Comparison of ENCODE assay signal across 8 cellular contexts in genomic region chr10:46284286-46285229, GRCh38. TPM values are rescaled to one million over a fixed set of nuclear protein-coding genes. Genes with fewer than 3 reads are reported as not detected.
DNase-seq lines count a peak whose midpoint lies in the region; ATAC-seq lines count a peak whose summit lies in the region.

No MANE protein-coding gene starts in this region.

- no peak overlapping the region for H4K91ac ChIP-seq in neuronal stem cell (ENCODE audit: low read depth, low read length, poor library complexity)

- no peak overlapping the region for H2BK15ac ChIP-seq in neuronal stem cell (ENCODE audit: low read length)

- under 1% methylated on average over 82 of the region's 82 CpGs for WGBS in HUES64
- no CpG with 5 or more reads among the region's 82 CpGs for WGBS in neuronal stem cell (ENCODE audit: extremely low coverage in 2 of 2, insufficient read length in 2 of 2, insufficient replicate concordance in 1 of 2), 2 donors

- no peak overlapping the region for H3K4ac ChIP-seq in neuronal stem cell (ENCODE audit: low read length)

- peak overlapping the region; percentile 98 for H3K4me2 ChIP-seq in neuronal stem cell (ENCODE audit: insufficient read depth, low read length, poor library complexity, severe bottlenecking)

- H3K27me3 ChIP-seq in HUES64 (ENCODE audit: insufficient read depth, low read length) = peaks cover 79% of the 10 kb centered on the region
- peaks cover 24 to 62% (median 58%) of the 10 kb centered on the region in 3 experiments for H3K27me3 ChIP-seq in neuronal stem cell (ENCODE audit: control insufficient read depth in 3 of 3, insufficient read depth in 3 of 3, low read depth in 1 of 3, low read length in 3 of 3)

- peak overlapping the region; percentile 76 for H3K4me3 ChIP-seq in HUES64 (ENCODE audit: low read length)
- H3K4me3 ChIP-seq in neuronal stem cell (ENCODE audit: low read length in 2 of 2) = peak overlapping the region; percentile 49 to 75

- no peak overlapping the region for H2BK120ac ChIP-seq in neuronal stem cell (ENCODE audit: low read depth, low read length)

- no peak overlapping the region for H2BK12ac ChIP-seq in neuronal stem cell (ENCODE audit: low read length)

- H3K9ac ChIP-seq in HUES64 (ENCODE audit: low read depth, low read length) (peak overlapping the region; percentile 46; the same call in 1 of the 2 replicates), neuronal stem cell (ENCODE audit: low read depth, low read length, poor library complexity) (peak overlapping the region; percentile 85)

- H3K9me3 ChIP-seq in HUES64 (ENCODE audit: insufficient read depth, low read depth, low read length) = no peaks in the 10 kb centered on the region
- no peaks in the 10 kb centered on the region for H3K9me3 ChIP-seq in neuronal stem cell (replicated peaks in 1 of 2; ENCODE audit: control insufficient read depth in 2 of 2, insufficient read depth in 1 of 2, low read depth in 1 of 2, low read length in 2 of 2)

- peak; percentile 86 for ATAC-seq in GM21526 (IDR thresholded peaks at IDR 0.05; ENCODE audit: low FRiP score, unreplicated experiment)

- H3K79me1 ChIP-seq in neuronal stem cell (ENCODE audit: low read depth, low read length) = no peaks in the 10 kb centered on the region

- DNase-seq in DMS 273 treated with DMSO at 0.1 percent for 48 hours (lab: John Stamatoyannopoulos, UW) (peak; percentile 24), SHP77 (lab: John Stamatoyannopoulos, UW) (peak; percentile 15 to 53), activated gamma-delta T cell treated with Interleukin-2 at 50 U/mL for 16 hours (peak; percentile 60), foreskin melanocyte (peak; percentile 60), neuronal stem cell (ENCODE audit: low spot score) (peak; percentile 61), superior temporal gyrus (ENCODE audit: extremely low spot score) (peak; percentile 85)

- H3K4me1 ChIP-seq in HUES64 (ENCODE audit: insufficient read depth, low read length) (no peaks in the 10 kb centered on the region), neuronal stem cell (ENCODE audit: control insufficient read depth in 2 of 2, insufficient read depth in 1 of 2, low read depth in 1 of 2, low read length in 2 of 2) (peaks cover 0 to 5% of the 10 kb centered on the region in 2 donors)

- H3K27ac ChIP-seq in HUES64 (ENCODE audit: low read depth, low read length) (no peak overlapping the region), neuronal stem cell (replicated peaks; ENCODE audit: low read length) (no peak overlapping the region)

- H2BK5ac ChIP-seq in neuronal stem cell (ENCODE audit: low read length) = no peak overlapping the region

- peak overlapping the region; percentile 83 for H3K18ac ChIP-seq in neuronal stem cell (ENCODE audit: low read length)

- peak overlapping the region; percentile 97 for H2AFZ ChIP-seq in neuronal stem cell (ENCODE audit: low read length)

- H3K14ac ChIP-seq in neuronal stem cell (ENCODE audit: low read length) = peak overlapping the region; percentile 31

- H2AK5ac ChIP-seq in neuronal stem cell (ENCODE audit: low read depth, low read length) = no peak overlapping the region

- H3K36me3 ChIP-seq in HUES64 (ENCODE audit: insufficient read depth, low read length) (no peaks in the 10 kb centered on the region), neuronal stem cell (replicated peaks in 1 of 2; ENCODE audit: control insufficient read depth in 2 of 2, insufficient read depth in 2 of 2, low read length in 2 of 2) (no peaks in the 10 kb centered on the region)

- no peak overlapping the region for H4K8ac ChIP-seq in neuronal stem cell (ENCODE audit: low read depth, low read length)

- peak overlapping the region; percentile 83 for H3K23ac ChIP-seq in neuronal stem cell (ENCODE audit: low read depth, low read length, poor library complexity)

RNA-seq across cellular contexts. Expression of gene ANTXRL, which starts 2.2 kb away (rescaled TPM):
- not detected for polyA plus RNA-seq in HUES64 (2013, experiment 1 of 2)
- not detected for polyA plus RNA-seq in HUES64 (2013, experiment 2 of 2)
- not detected for polyA plus RNA-seq in neuronal stem cell (2013, experiment 1 of 2)
- polyA plus RNA-seq in neuronal stem cell (2013, experiment 2 of 2) = not detected

Comparison
In these comparisons a context has a peak if more than half of its experiments do, and no peak if none do; other contexts are left out.
1. DNase-seq: peak in every context shown above with its lines; median percentile 85 in superior temporal gyrus; 61 in neuronal stem cell; 60 in activated gamma-delta T cell treated with Interleukin-2 at 50 U/mL for 16 hours; 60 in foreskin melanocyte; 34 in SHP77; 24 in DMS 273 treated with DMSO at 0.1 percent for 48 hours.